ENCODE assay signal across 17 cellular contexts in genomic region chr1:230280054-230280795, GRCh38.
DNase-seq lines count a peak whose midpoint lies in the region; ATAC-seq, FAIRE-seq and TF ChIP-seq lines count a peak whose summit lies in the region.
"Had no signal": no experiment of that assay in that cellular context is flagged by ENCODE, and none has a peak within 500 bp of the region (broad histone marks: within the 10 kb centered on the region; RNA-seq: fewer than 3 reads in every experiment).

No MANE protein-coding gene starts in this region.

- no peaks in the 10 kb centered on the region for H3K27me3 ChIP-seq in BLaER1
- H3K27me3 ChIP-seq in H7 (ENCODE audit: control insufficient read depth, insufficient read depth, low read length) = no peaks in the 10 kb centered on the region
- H3K27me3 ChIP-seq in pancreas = no peaks in the 10 kb centered on the region
- H3K27me3 ChIP-seq: brain microvascular endothelial cell had no signal

- H3K4me3 ChIP-seq in BLaER1 (peak overlapping the region; percentile 59; the same call in 1 of the 2 replicates), H7 (ENCODE audit: insufficient read depth, low read depth, low read length) (no peak overlapping the region), pancreas (no peak overlapping the region)
- H3K4me3 ChIP-seq: prostate gland had no signal

- peaks cover 34% of the 10 kb centered on the region for H4K20me1 ChIP-seq in BLaER1

- H3K4me3 Mint-ChIP-seq in immature natural killer cell = no peak overlapping the region

- TF ChIP-seq CTCF in pancreas (IDR thresholded peaks at IDR 0.05) = no peak

- H3K4me1 ChIP-seq in BLaER1 (peaks cover 90% of the 10 kb centered on the region), pancreas (peaks cover 13 to 25% (median 15%) of the 10 kb centered on the region in 3 donors)
- H3K4me1 ChIP-seq: prostate gland had no signal

- H3K27me3 Mint-ChIP-seq in immature natural killer cell (ENCODE audit: low read depth in 3 of 3) = peaks cover 0 to 6% (median 0%) of the 10 kb centered on the region in 3 donors
- H3K27me3 Mint-ChIP-seq: T-cell had no signal

- H3K9ac ChIP-seq in BLaER1 = peak overlapping the region; percentile 72; the same call in 1 of the 2 replicates

- no peak for FAIRE-seq in pancreas (lab: Jason Lieb, UNC)

- intact Hi-C loops in pancreas (cut with DNase I) = no loop called here

- 61% methylated on average over 24 of the region's 24 CpGs for WGBS in pancreas, 2 donors

- no peak overlapping the region for H3K27ac Mint-ChIP-seq in immature natural killer cell

- H3K36me3 Mint-ChIP-seq in immature natural killer cell = peaks cover 7 to 20% (median 7%) of the 10 kb centered on the region in 3 donors

- H3K4me2 ChIP-seq in BLaER1 = peak overlapping the region; percentile 96

- peaks cover 68% of the 10 kb centered on the region for H3K36me3 ChIP-seq in BLaER1
- H3K36me3 ChIP-seq in H7 (replicated peaks; ENCODE audit: control insufficient read depth, insufficient read depth, low read length) = no peaks in the 10 kb centered on the region; the same call in 1 of the 2 replicates
- H3K36me3 ChIP-seq in pancreas = peaks cover 0 to 33% (median 0%) of the 10 kb centered on the region in 3 donors

- peak; percentile 19 to 58 (median 30) for ATAC-seq in pancreas
- ATAC-seq in HG03025 (IDR thresholded peaks at IDR 0.05; ENCODE audit: low FRiP score, unreplicated experiment) = no peak
- no peak for ATAC-seq in GM21576 (IDR thresholded peaks at IDR 0.05; ENCODE audit: unreplicated experiment)

- no peaks in the 10 kb centered on the region for H3K9me3 Mint-ChIP-seq in immature natural killer cell
- H3K9me3 Mint-ChIP-seq: T-cell had no signal

- H3K4me1 Mint-ChIP-seq in immature natural killer cell = peaks cover 1 to 10% of the 10 kb centered on the region in 2 donors

- no peaks in the 10 kb centered on the region for H3K9me3 ChIP-seq in BLaER1
- no peaks in the 10 kb centered on the region for H3K9me3 ChIP-seq in pancreas
- H3K9me3 ChIP-seq: prostate gland had no signal

- DNase-seq in H7 (peak; percentile 61), cerebellar cortex (ENCODE audit: low spot score) (peak; percentile 64), pancreas (peak in 2 of 6 donors; percentile 59 to 64), immature natural killer cell (no peak)
- DNase-seq: activated CD4-positive, alpha-beta T cell treated with anti-CD3 and anti-CD28 coated beads for 1 hour; activated gamma-delta T cell; brain microvascular endothelial cell; foreskin melanocyte; KBM-7; mesenchymal stem cell; NCI-H1417 treated with DMSO at 0.1 percent for 48 hours; NCI-H510A; T-cell had no signal

- H3K27ac ChIP-seq in BLaER1 (peak overlapping the region; percentile 81), pancreas (peak overlapping the region; percentile 12 to 71 (median 56))
- H3K27ac ChIP-seq: brain microvascular endothelial cell, prostate gland had no signal

Comparison
In these comparisons a context has a peak if more than half of its experiments do, and no peak if none do; other contexts are left out.
1. DNase-seq: peak in H7 (single experiment) and cerebellar cortex (single experiment); none in immature natural killer cell (0 of 3).
2. ATAC-seq: peak in pancreas (4 of 4); none in HG03025 (single experiment) and GM21576 (single experiment).